In genomic region chr6:83311231-83311630, GRCh38 we compare ENCODE assay signal across 17 cellular contexts.
"Had no signal": no experiment of that assay in that cellular context is flagged by ENCODE, and none has a peak within 500 bp of the region (broad histone marks: within the 10 kb centered on the region; RNA-seq: fewer than 3 reads in every experiment).

No MANE protein-coding gene starts in this region.

- H3K27ac ChIP-seq: adrenal gland, body of pancreas, heart right ventricle, left ventricle myocardium inferior, testis, upper lobe of right lung had no signal

- H3K27ac Mint-ChIP-seq: activated B cell treated with CpG ODN at 0.5 μM for 24 hours; activated CD4-positive, alpha-beta T cell treated with anti-CD3 and anti-CD28 coated beads, Interleukin-2, amount 10 ng/mL, durations not matched to agents 24 days and 14 days; activated naive CD4-positive, alpha-beta T cell treated with anti-CD3 and anti-CD28 coated beads, Interleukin-2, amount 10 ng/mL, durations not matched to agents 7 days and 5 days; activated T-helper 17 cell treated with anti-CD3 and anti-CD28 coated beads, Interleukin-2, amount 50 U/mL, for 72 hours; nephron; stimulated activated naive CD8-positive, alpha-beta T cell treated with anti-CD3 and anti-CD28 coated beads, Interleukin-15, Interleukin-2, amounts not matched to agents 100 ng/mL and 50 ng/mL, for 24 hours; T-helper 1 cell treated with Interleukin-12 subunit alpha and Interleukin-12 subunit beta and Interleukin-4 antibody, amounts not matched to agents 30 μg/mL and 1 μg/mL, for 36 hours had no signal

- H3K9me3 Mint-ChIP-seq: activated B cell treated with CpG ODN at 0.5 μM for 24 hours; activated naive CD4-positive, alpha-beta T cell treated with anti-CD3 and anti-CD28 coated beads, Interleukin-2, amount 10 ng/mL, durations not matched to agents 7 days and 5 days; activated T-helper 17 cell treated with anti-CD3 and anti-CD28 coated beads, Interleukin-2, amount 50 U/mL, for 72 hours; effector memory CD8-positive, alpha-beta T cell; stimulated activated naive CD8-positive, alpha-beta T cell treated with anti-CD3 and anti-CD28 coated beads, Interleukin-15, Interleukin-2, amounts not matched to agents 100 ng/mL and 50 ng/mL, for 24 hours; T-helper 1 cell treated with Interleukin-12 subunit alpha and Interleukin-12 subunit beta and Interleukin-4 antibody, amounts not matched to agents 30 μg/mL and 1 μg/mL, for 36 hours had no signal

- DNase-seq: activated B cell treated with CpG ODN at 0.5 μM for 24 hours; activated CD4-positive, alpha-beta T cell treated with anti-CD3 and anti-CD28 coated beads, Interleukin-2, amount 10 ng/mL, durations not matched to agents 24 days and 14 days; activated naive CD4-positive, alpha-beta T cell treated with anti-CD3 and anti-CD28 coated beads, Interleukin-2, amount 10 ng/mL, durations not matched to agents 7 days and 5 days; activated T-cell treated with anti-CD3 and anti-CD28 coated beads for 4 hours; adrenal gland; body of pancreas; effector memory CD8-positive, alpha-beta T cell; heart right ventricle; left ventricle myocardium inferior; mesenchymal stem cell; stimulated activated CD4-positive, alpha-beta T cell treated with anti-CD3 and anti-CD28 coated beads, Interleukin-2, amount 100 ng/mL, for 48 hours; testis; upper lobe of right lung had no signal

- H3K36me3 ChIP-seq: heart right ventricle, left ventricle myocardium inferior, upper lobe of right lung had no signal

- H3K4me1 Mint-ChIP-seq: activated B cell treated with CpG ODN at 0.5 μM for 24 hours; activated CD4-positive, alpha-beta T cell treated with anti-CD3 and anti-CD28 coated beads, Interleukin-2, amount 10 ng/mL, durations not matched to agents 24 days and 14 days; activated naive CD4-positive, alpha-beta T cell treated with anti-CD3 and anti-CD28 coated beads, Interleukin-2, amount 10 ng/mL, durations not matched to agents 7 days and 5 days; nephron had no signal

- H3K4me3 ChIP-seq: adrenal gland, body of pancreas, heart right ventricle, left ventricle myocardium inferior, testis, upper lobe of right lung had no signal

- H3K27me3 ChIP-seq: adrenal gland, body of pancreas, heart right ventricle, testis, upper lobe of right lung had no signal

- H3K9me3 ChIP-seq: adrenal gland, body of pancreas, heart right ventricle, left ventricle myocardium inferior, testis, upper lobe of right lung had no signal

- H3K27me3 Mint-ChIP-seq: activated B cell treated with CpG ODN at 0.5 μM for 24 hours; activated naive CD4-positive, alpha-beta T cell treated with anti-CD3 and anti-CD28 coated beads, Interleukin-2, amount 10 ng/mL, durations not matched to agents 7 days and 5 days; effector memory CD8-positive, alpha-beta T cell had no signal

- H3K4me3 Mint-ChIP-seq: activated B cell treated with CpG ODN at 0.5 μM for 24 hours; activated CD4-positive, alpha-beta T cell treated with anti-CD3 and anti-CD28 coated beads, Interleukin-2, amount 10 ng/mL, durations not matched to agents 24 days and 14 days; activated naive CD4-positive, alpha-beta T cell treated with anti-CD3 and anti-CD28 coated beads, Interleukin-2, amount 10 ng/mL, durations not matched to agents 7 days and 5 days; activated T-helper 17 cell treated with anti-CD3 and anti-CD28 coated beads, Interleukin-2, amount 50 U/mL, for 72 hours; effector memory CD8-positive, alpha-beta T cell; nephron; stimulated activated naive CD8-positive, alpha-beta T cell treated with anti-CD3 and anti-CD28 coated beads, Interleukin-15, Interleukin-2, amounts not matched to agents 100 ng/mL and 50 ng/mL, for 24 hours; T-helper 1 cell treated with Interleukin-12 subunit alpha and Interleukin-12 subunit beta and Interleukin-4 antibody, amounts not matched to agents 30 μg/mL and 1 μg/mL, for 36 hours had no signal

- H3K4me1 ChIP-seq: adrenal gland, body of pancreas, heart right ventricle, left ventricle myocardium inferior, testis, upper lobe of right lung had no signal

- H3K36me3 Mint-ChIP-seq: activated naive CD4-positive, alpha-beta T cell treated with anti-CD3 and anti-CD28 coated beads, Interleukin-2, amount 10 ng/mL, durations not matched to agents 7 days and 5 days had no signal
